In the genomic region with DNA sequence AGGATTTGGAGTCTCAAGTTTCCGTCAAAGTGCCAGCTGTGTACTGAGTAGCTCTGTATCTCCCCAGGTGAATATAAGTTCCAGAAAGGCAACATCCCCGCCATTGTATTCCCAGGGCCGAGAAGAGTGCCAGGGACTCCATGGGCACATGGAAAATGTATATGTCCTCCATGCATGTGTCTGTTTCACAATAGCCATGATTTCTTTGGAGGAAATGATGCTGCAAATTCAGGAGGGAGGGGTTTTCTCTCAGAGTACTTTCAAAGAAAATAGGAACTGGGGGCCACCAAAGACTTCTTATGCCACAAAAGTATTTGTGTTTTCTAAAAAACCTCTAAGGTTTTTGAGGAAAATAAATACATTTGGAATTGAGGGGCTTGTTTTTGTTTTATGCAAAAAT, we compare ENCODE assay signal across 28 cellular contexts.
"Had no signal": no experiment of that assay in that cellular context is flagged by ENCODE, and none has a peak within 500 bp of the region (broad histone marks: within the 10 kb centered on the region; RNA-seq: fewer than 3 reads in every experiment).

No MANE protein-coding gene starts in this region.

- H3K4me3 ChIP-seq: ascending aorta, K562, Peyer's patch, SJCRH30 had no signal

- H3K36me3 Mint-ChIP-seq: activated CD8-positive, alpha-beta memory T cell treated with anti-CD3 and anti-CD28 coated beads, Interleukin-2, amount 10 ng/mL, durations not matched to agents 7 days and 5 days; activated naive CD4-positive, alpha-beta T cell treated with anti-CD3 and anti-CD28 coated beads, Interleukin-2, amount 50 U/mL, for 24 hours; brain had no signal

- H3K27me3 Mint-ChIP-seq: activated B cell treated with CpG ODN at 0.5 μM for 24 hours; activated CD4-positive, alpha-beta T cell treated with anti-CD3 and anti-CD28 coated beads, Interleukin-2, amount 10 ng/mL, durations not matched to agents 24 days and 14 days; activated CD8-positive, alpha-beta memory T cell treated with anti-CD3 and anti-CD28 coated beads, Interleukin-2, amount 10 ng/mL, durations not matched to agents 7 days and 5 days; activated naive CD4-positive, alpha-beta T cell treated with anti-CD3 and anti-CD28 coated beads, Interleukin-2, amount 50 U/mL, for 24 hours; activated T-cell treated with anti-CD3 and anti-CD28 coated beads, Interleukin-2, amount 50 U/mL, for 24 hours had no signal

- H3K4me1 ChIP-seq: Peyer's patch had no signal

- H3K27me3 ChIP-seq: ascending aorta, Peyer's patch, SJCRH30 had no signal

- H3K9me3 Mint-ChIP-seq: activated B cell treated with CpG ODN at 0.5 μM for 24 hours; activated CD4-positive, alpha-beta T cell treated with anti-CD3 and anti-CD28 coated beads, Interleukin-2, amount 10 ng/mL, durations not matched to agents 24 days and 14 days; activated naive CD4-positive, alpha-beta T cell treated with anti-CD3 and anti-CD28 coated beads, Interleukin-2, amount 50 U/mL, for 24 hours; activated T-cell treated with anti-CD3 and anti-CD28 coated beads, Interleukin-2, amount 50 U/mL, for 24 hours; T-helper 1 cell treated with Interleukin-12 subunit alpha and Interleukin-12 subunit beta and Interleukin-4 antibody, amounts not matched to agents 30 μg/mL and 1 μg/mL, for 36 hours had no signal

- H3K4me1 Mint-ChIP-seq: activated B cell treated with CpG ODN at 0.5 μM for 24 hours; activated CD4-positive, alpha-beta T cell treated with anti-CD3 and anti-CD28 coated beads, Interleukin-2, amount 10 ng/mL, durations not matched to agents 24 days and 14 days; activated CD8-positive, alpha-beta memory T cell treated with anti-CD3 and anti-CD28 coated beads, Interleukin-2, amount 10 ng/mL, durations not matched to agents 7 days and 5 days; activated naive CD4-positive, alpha-beta T cell treated with anti-CD3 and anti-CD28 coated beads, Interleukin-2, amount 50 U/mL, for 24 hours had no signal

- H3K27ac ChIP-seq: ascending aorta, Peyer's patch, RWPE1, SJCRH30 had no signal

- H3K4me3 Mint-ChIP-seq: activated B cell treated with CpG ODN at 0.5 μM for 24 hours; activated CD4-positive, alpha-beta T cell treated with anti-CD3 and anti-CD28 coated beads, Interleukin-2, amount 10 ng/mL, durations not matched to agents 24 days and 14 days; activated CD8-positive, alpha-beta memory T cell treated with anti-CD3 and anti-CD28 coated beads, Interleukin-2, amount 10 ng/mL, durations not matched to agents 7 days and 5 days; activated naive CD4-positive, alpha-beta T cell treated with anti-CD3 and anti-CD28 coated beads, Interleukin-2, amount 50 U/mL, for 24 hours; activated T-cell treated with anti-CD3 and anti-CD28 coated beads, Interleukin-2, amount 50 U/mL, for 24 hours; activated T-helper 1 cell treated with anti-CD3 and anti-CD28 coated beads, Interleukin-12 subunit alpha, Interleukin-12 subunit beta, Interleukin-2, Interleukin-4 antibody, amounts not matched to agents 30 ng/mL and 10 ng/mL and 1 ng/mL, durations not matched to agents 14 hours and 24 hours and 36 hours; brain; T-helper 1 cell treated with Interleukin-12 subunit alpha and Interleukin-12 subunit beta and Interleukin-4 antibody, amounts not matched to agents 30 μg/mL and 1 μg/mL, for 36 hours had no signal

- H3K36me3 ChIP-seq: ascending aorta, Peyer's patch, SJCRH30 had no signal

- H3K27ac Mint-ChIP-seq: activated B cell treated with CpG ODN at 0.5 μM for 24 hours; activated CD4-positive, alpha-beta T cell treated with anti-CD3 and anti-CD28 coated beads, Interleukin-2, amount 10 ng/mL, durations not matched to agents 24 days and 14 days; activated CD8-positive, alpha-beta memory T cell treated with anti-CD3 and anti-CD28 coated beads, Interleukin-2, amount 10 ng/mL, durations not matched to agents 7 days and 5 days; activated naive CD4-positive, alpha-beta T cell treated with anti-CD3 and anti-CD28 coated beads, Interleukin-2, amount 50 U/mL, for 24 hours; activated T-cell treated with anti-CD3 and anti-CD28 coated beads, Interleukin-2, amount 50 U/mL, for 24 hours; activated T-helper 1 cell treated with anti-CD3 and anti-CD28 coated beads, Interleukin-12 subunit alpha, Interleukin-12 subunit beta, Interleukin-2, Interleukin-4 antibody, amounts not matched to agents 30 ng/mL and 10 ng/mL and 1 ng/mL, durations not matched to agents 14 hours and 24 hours and 36 hours; T-helper 1 cell treated with Interleukin-12 subunit alpha and Interleukin-12 subunit beta and Interleukin-4 antibody, amounts not matched to agents 30 μg/mL and 1 μg/mL, for 36 hours had no signal

- H3K9me3 ChIP-seq: ascending aorta, Peyer's patch, SK-N-SH had no signal

- DNase-seq: activated B cell treated with CpG ODN at 0.5 μM for 24 hours; activated CD4-positive, alpha-beta T cell treated with anti-CD3 and anti-CD28 coated beads for 1 hour; activated CD4-positive, alpha-beta T cell treated with anti-CD3 and anti-CD28 coated beads, Interleukin-2, amount 10 ng/mL, durations not matched to agents 24 days and 14 days; activated CD4-positive, alpha-beta T cell treated with anti-CD3 and anti-CD28 coated beads, Interleukin-2, amount 50 U/mL, for 48 hours; activated CD8-positive, alpha-beta memory T cell treated with anti-CD3 and anti-CD28 coated beads, Interleukin-2, amount 10 ng/mL, durations not matched to agents 7 days and 5 days; activated effector memory CD4-positive, alpha-beta T cell treated with Interleukin-2 at 50 U/mL for 16 hours; activated naive CD4-positive, alpha-beta T cell; activated T-cell treated with anti-CD3 and anti-CD28 coated beads, Interleukin-2, amount 50 U/mL, for 24 hours; amniotic stem cell; Karpas-422; MM.1S; NCI-H1092; NCI-H1417; NCI-H1930; NCI-H446; NCI-H524; Peyer's patch; Right ventricle myocardium superior; SJCRH30; SK-N-SH; T-helper 9 cell had no signal

- ATAC-seq: activated CD8-positive, alpha-beta memory T cell treated with anti-CD3 and anti-CD28 coated beads, Interleukin-2, amount 10 ng/mL, durations not matched to agents 7 days and 5 days; K562 had no signal
